In genomic region chr16:64343061-64343819, GRCh38 we compare ENCODE assay signal across 20 cellular contexts.
"Had no signal": no experiment of that assay in that cellular context is flagged by ENCODE, and none has a peak within 500 bp of the region (broad histone marks: within the 10 kb centered on the region; RNA-seq: fewer than 3 reads in every experiment).

No MANE protein-coding gene starts in this region.

- DNase-seq: KBM-7, MV-4-11, NCI-H1092, NCI-H1105 treated with DMSO at 0.1 percent for 48 hours, NCI-H1417 treated with DMSO at 0.1 percent for 48 hours, NCI-H146, NCI-H1694 treated with DMSO at 0.1 percent for 48 hours, NCI-H1930, NCI-H2081, NCI-H2107, NCI-H345, NCI-H446 treated with DMSO at 0.1 percent for 48 hours, NCI-H510A treated with DMSO at 0.1 percent for 48 hours, NCI-H526, NCI-H82, RPMI8226, SHP77, SK-N-SH, SW 1271, T-cell had no signal

- H3K4me2 ChIP-seq: SK-N-SH had no signal

- H3K9me3 ChIP-seq: SK-N-SH had no signal

- H3K9ac ChIP-seq: SK-N-SH had no signal

- ATAC-seq: T-cell had no signal
